In genomic region chr4:102139132-102139573, GRCh38 we compare ENCODE assay signal across 16 cellular contexts.
DNase-seq lines count a peak whose midpoint lies in the region; ATAC-seq, FAIRE-seq and TF ChIP-seq lines count a peak whose summit lies in the region.
"Had no signal": no experiment of that assay in that cellular context is flagged by ENCODE, and none has a peak within 500 bp of the region (broad histone marks: within the 10 kb centered on the region; RNA-seq: fewer than 3 reads in every experiment).

No MANE protein-coding gene starts in this region.

- TF ChIP-seq CTCF in heart right ventricle (IDR thresholded peaks at IDR 0.05) (no peak), fibroblast of pulmonary artery (IDR thresholded peaks at IDR 0.05; ENCODE audit: low read length, missing control alignments) (no peak), GM10248 (IDR thresholded peaks at IDR 0.05; ENCODE audit: control extremely low read depth, extremely low read depth, low read depth, missing control alignments) (no peak)

- intact Hi-C loops in heart right ventricle (cut with DNase I) (no loop called here), Right ventricle myocardium superior (cut with DNase I) (no loop called here)

- no peaks in the 10 kb centered on the region for H3K9me3 Mint-ChIP-seq in T-cell
- H3K9me3 Mint-ChIP-seq: activated B cell treated with CpG ODN at 0.5 μM for 24 hours had no signal

- ATAC-seq in heart right ventricle (peak in 7 of 8 donors; percentile 51 to 80 (median 76)), Right ventricle myocardium superior (ENCODE audit: poor library complexity) (no peak), GM21381 (IDR thresholded peaks at IDR 0.05; ENCODE audit: unreplicated experiment) (no peak), T-cell (replicated peaks in 1 of 4) (no peak)
- ATAC-seq: body of pancreas had no signal

- peak in 1 of 2 donors; percentile 16 for DNase-seq in heart right ventricle
- no peak for DNase-seq in Right ventricle myocardium superior
- DNase-seq in UCSD-AML1 (lab: John Stamatoyannopoulos, UW; ENCODE audit: unreplicated experiment) = peak; percentile 23
- DNase-seq in fibroblast of pulmonary artery (ENCODE audit: low read depth) = peak; percentile 98
- peak; percentile 37 for DNase-seq in urothelium cell line (ENCODE audit: low spot score)
- DNase-seq in T-cell = no peak
- DNase-seq in GM10248 (ENCODE audit: extremely low spot score) = no peak
- DNase-seq: activated B cell treated with CpG ODN at 0.5 μM for 24 hours; activated T-cell treated with anti-CD3 and anti-CD28 coated beads, Interleukin-2, amount 50 U/mL, for 1 hour; body of pancreas; GOT3; KG1; occipital lobe had no signal

- H3K27ac ChIP-seq in heart right ventricle = peak overlapping the region in 5 of 10 donors; percentile 38 to 57 (median 51)
- H3K27ac ChIP-seq: body of pancreas had no signal

- CTCF ChIA-PET in T-cell (lab: Charles Lee) (no interaction called here), GM10248 (lab: Yijun Ruan, JAX) (interaction anchor here (0.9 kb wide), 1 partner anchor 10 kb away, joined by 3 read pairs; no protein-coding TSS in a partner anchor)

- peaks cover 0 to 21% (median 4%) of the 10 kb centered on the region in 9 donors for H3K4me1 ChIP-seq in heart right ventricle
- H3K4me1 ChIP-seq: body of pancreas had no signal

- FAIRE-seq in urothelium cell line (lab: Jason Lieb, UNC) = no peak

- no peaks in the 10 kb centered on the region for H3K4me1 Mint-ChIP-seq in T-cell
- H3K4me1 Mint-ChIP-seq: activated B cell treated with CpG ODN at 0.5 μM for 24 hours, B cell had no signal

- no peaks in the 10 kb centered on the region for H3K36me3 ChIP-seq in heart right ventricle

- no peak overlapping the region for H3K4me3 Mint-ChIP-seq in T-cell
- H3K4me3 Mint-ChIP-seq: activated B cell treated with CpG ODN at 0.5 μM for 24 hours, B cell had no signal

- H3K27me3 ChIP-seq in heart right ventricle = no peaks in the 10 kb centered on the region
- H3K27me3 ChIP-seq: body of pancreas had no signal

- 41 to 45% methylated on average over 2 of the region's 2 CpGs for WGBS in heart right ventricle, 2 donors

- peaks cover 0 to 15% of the 10 kb centered on the region in 2 donors for H3K27me3 Mint-ChIP-seq in T-cell
- H3K27me3 Mint-ChIP-seq: activated B cell treated with CpG ODN at 0.5 μM for 24 hours had no signal

- H3K36me3 Mint-ChIP-seq in T-cell = no peaks in the 10 kb centered on the region

- no peak overlapping the region for H3K4me3 ChIP-seq in heart right ventricle
- H3K4me3 ChIP-seq in fibroblast of pulmonary artery (replicated peaks; ENCODE audit: low read depth, low read length) = no peak overlapping the region
- H3K4me3 ChIP-seq: body of pancreas, lung had no signal

- no peak overlapping the region for H3K27ac Mint-ChIP-seq in T-cell
- H3K27ac Mint-ChIP-seq: activated B cell treated with CpG ODN at 0.5 μM for 24 hours, B cell had no signal

- POLR2A ChIA-PET in T-cell (lab: Charles Lee) (no interaction called here), GM10248 (lab: Yijun Ruan, JAX) (no interaction called here)

- H3K9me3 ChIP-seq in heart right ventricle = no peaks in the 10 kb centered on the region
- H3K9me3 ChIP-seq: body of pancreas had no signal

Comparison
In these comparisons a context has a peak if more than half of its experiments do, and no peak if none do; other contexts are left out.
1. ATAC-seq: peak in heart right ventricle (7 of 8); none in Right ventricle myocardium superior (single experiment), GM21381 (single experiment) and T-cell (0 of 4).
2. DNase-seq: peak in UCSD-AML1 (single experiment), fibroblast of pulmonary artery (single experiment) and urothelium cell line (single experiment); none in Right ventricle myocardium superior (single experiment), T-cell (0 of 34) and GM10248 (single experiment).